ENCODE assay signal across 1 cellular context in genomic region chr4:41644288-41644914, GRCh38.
TF ChIP-seq lines count a peak whose summit lies in the region.

No MANE protein-coding gene starts in this region.

TF ChIP-seq in H1, 55 proteins besides CTCF, POLR2A, EP300 and RAD21 (continued from another document):
- TF ChIP-seq BRCA1 (IDR thresholded peaks at IDR 0.05; ENCODE audit: low read depth, low read length): no peak
- TF ChIP-seq CHD7 (IDR thresholded peaks at IDR 0.05; ENCODE audit: insufficient replicate concordance, low read length): no peak
- TF ChIP-seq, protein P1, sequence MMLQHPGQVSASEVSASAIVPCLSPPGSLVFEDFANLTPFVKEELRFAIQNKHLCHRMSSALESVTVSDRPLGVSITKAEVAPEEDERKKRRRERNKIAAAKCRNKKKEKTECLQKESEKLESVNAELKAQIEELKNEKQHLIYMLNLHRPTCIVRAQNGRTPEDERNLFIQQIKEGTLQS (IDR thresholded peaks at IDR 0.05; ENCODE audit: insufficient read depth, low read depth, low read length): 0 out of 2 replicates have a peak, but pooled peaks have one; percentile 12
- peak; percentile 68; the same call in 1 of the 2 replicates for TF ChIP-seq CREB1 (IDR thresholded peaks at IDR 0.05)
- 0 out of 4 replicates have a peak, but pooled peaks of 1 of the 2 experiments have one; percentile 65 for TF ChIP-seq SIN3A (conservative IDR thresholded peaks at IDR 0.05 in 1 of 2, IDR thresholded peaks at IDR 0.05 in 1 of 2; ENCODE audit: low read depth in 1 of 2, low read length in 2 of 2)
- TF ChIP-seq GTF2F1 (IDR thresholded peaks at IDR 0.05; ENCODE audit: borderline replicate concordance, low read depth, low read length): 0 out of 2 replicates have a peak, but pooled peaks have one; percentile 29
- peak; percentile 78 for TF ChIP-seq CTBP2 (IDR thresholded peaks at IDR 0.05; ENCODE audit: borderline replicate concordance, insufficient read depth, insufficient read length, low read length)
- TF ChIP-seq CHD2 (IDR thresholded peaks at IDR 0.05; ENCODE audit: low read length): peak; percentile 69; the same call in 1 of the 2 replicates
- TF ChIP-seq YY1 (IDR thresholded peaks at IDR 0.05; ENCODE audit: low read depth, low read length): 0 out of 2 replicates have a peak, but pooled peaks have one; percentile 40
- TF ChIP-seq RFX5 (IDR thresholded peaks at IDR 0.05; ENCODE audit: borderline replicate concordance, low read depth, low read length): no peak
- no peak for TF ChIP-seq FOSL1 (IDR thresholded peaks at IDR 0.05; ENCODE audit: insufficient read depth, low read depth, low read length)
- TF ChIP-seq RXRA (IDR thresholded peaks at IDR 0.05; ENCODE audit: insufficient read depth, low read depth, low read length): no peak
- 0 out of 2 replicates have a peak, but pooled peaks have one; percentile 21 for TF ChIP-seq JUND (IDR thresholded peaks at IDR 0.05; ENCODE audit: low read length)
- TF ChIP-seq CBX8 (IDR thresholded peaks at IDR 0.05; ENCODE audit: borderline replicate concordance, low read depth, low read length): no peak
- peak; percentile 30; the same call in 1 of the 2 replicates for TF ChIP-seq USF2 (IDR thresholded peaks at IDR 0.05; ENCODE audit: low read length)
- TF ChIP-seq ATF2 (IDR thresholded peaks at IDR 0.05; ENCODE audit: low read length): no peak; the same call in 1 of the 2 replicates
- peak; percentile 42 for TF ChIP-seq ASH2L (IDR thresholded peaks at IDR 0.05; ENCODE audit: low read length)
- TF ChIP-seq NANOG (IDR thresholded peaks at IDR 0.05; ENCODE audit: insufficient read depth, low read depth, low read length, poor library complexity, severe bottlenecking): no peak
- 0 out of 2 replicates have a peak, but pooled peaks have one; percentile 20 for TF ChIP-seq CEBPB (IDR thresholded peaks at IDR 0.05; ENCODE audit: low read depth, low read length)
- no peak for TF ChIP-seq NRF1 (IDR thresholded peaks at IDR 0.05; ENCODE audit: low read depth, low read length)
- 0 out of 4 replicates have a peak, but pooled peaks of 1 of the 2 experiments have one; percentile 80 for TF ChIP-seq HDAC2 (IDR thresholded peaks at IDR 0.05; ENCODE audit: borderline replicate concordance in 1 of 2, low read depth in 2 of 2, low read length in 2 of 2)
- peak; percentile 56; the same call in 1 of the 2 replicates for TF ChIP-seq TCF12 (IDR thresholded peaks at IDR 0.05; ENCODE audit: low read depth, low read length)
